In genomic region chr17:40402668-40403067, GRCh38 we compare ENCODE assay signal across 23 cellular contexts. TPM values are rescaled to one million over a fixed set of nuclear protein-coding genes. Genes with fewer than 3 reads are reported as not detected.
DNase-seq lines count a peak whose midpoint lies in the region; ATAC-seq and TF ChIP-seq lines count a peak whose summit lies in the region.
"Had no signal": no experiment of that assay in that cellular context is flagged by ENCODE, and none has a peak within 500 bp of the region (broad histone marks: within the 10 kb centered on the region; RNA-seq: fewer than 3 reads in every experiment).

No MANE protein-coding gene starts in this region.

- BruUV-seq in MCF 10A (replicated peaks; lab: Mats Ljungman, UMichigan), result no TSS peak
- BruUV-seq in IMR-90 (replicated peaks; lab: Mats Ljungman, UMichigan), result no TSS peak

- CTCF ChIA-PET in MCF 10A (lab: Yijun Ruan, JAX) (interaction anchor here (0.8 to 2.5 kb wide), 3 partner anchors 12 to 786 kb away, joined by 3 to 9 read pairs (median 4); no protein-coding TSS in a partner anchor), IMR-90 (lab: Yijun Ruan, JAX) (interaction anchor here (0.9 kb wide), 1 partner anchor 8 kb away, joined by 3 read pairs; no protein-coding TSS in a partner anchor)

- intact Hi-C loops in MCF 10A (cut with micrococcal nuclease) (no loop called here), breast epithelium (cut with DNase I; ENCODE audit: low total_unique reads) (no loop called here), IMR-90 (cut with micrococcal nuclease) (no loop called here)

- dilution Hi-C loops in IMR-90 (cut with HindIII; ENCODE audit: low sequenced_read_pairs, unreplicated experiment), result no loop called here

- no peak overlapping the region for H2BK120ac ChIP-seq in IMR-90 (ENCODE audit: low read depth, low read length)

- no peaks in the 10 kb centered on the region for H3K36me3 ChIP-seq in breast epithelium
- peaks cover 4% of the 10 kb centered on the region; the same call in 1 of the 2 replicates for H3K36me3 ChIP-seq in IMR-90 (ENCODE audit: control insufficient read depth, insufficient read depth, low read length)
- H3K36me3 ChIP-seq: gastrocnemius medialis had no signal

- H2AFZ ChIP-seq in IMR-90 (replicated peaks; ENCODE audit: low read length, poor library complexity), result no peak overlapping the region

- H4K8ac ChIP-seq in IMR-90 (ENCODE audit: low read depth in 2 of 2, low read length in 2 of 2), result peak overlapping the region in 1 of 2 experiments; percentile 67; a peak in 1 of 4 replicates

- H3K9ac ChIP-seq in IMR-90 (ENCODE audit: low read depth, low read length), result no peak overlapping the region

- WGBS in IMR-90 (ENCODE audit: extremely low coverage in 2 of 2, insufficient read length in 1 of 2), 2 experiments, result no CpG with 5 or more reads among the region's 1 CpG

- no peak overlapping the region for H2AK9ac ChIP-seq in IMR-90 (replicated peaks; ENCODE audit: low read depth, low read length, poor library complexity)

- no peak overlapping the region for H3K18ac ChIP-seq in IMR-90 (ENCODE audit: low read depth, low read length)

- H3K9me3 Mint-ChIP-seq in MCF 10A (ENCODE audit: unreplicated experiment) (no peaks in the 10 kb centered on the region), endothelial cell (ENCODE audit: unreplicated experiment) (no peaks in the 10 kb centered on the region)
- no peaks in the 10 kb centered on the region for H3K9me3 Mint-ChIP-seq in central memory CD8-positive, alpha-beta T cell
- H3K9me3 Mint-ChIP-seq: activated T-cell treated with anti-CD3 and anti-CD28 coated beads, Interleukin-2, amount 50 U/mL, for 72 hours had no signal

- no peak overlapping the region for H2AK5ac ChIP-seq in IMR-90 (ENCODE audit: low read depth, low read length)

- TF ChIP-seq CTCF in MCF 10A (IDR thresholded peaks at IDR 0.05; ENCODE audit: unreplicated experiment), result no peak
- no peak for TF ChIP-seq CTCF in breast epithelium (IDR thresholded peaks at IDR 0.05)
- no peak for TF ChIP-seq CTCF in IMR-90 (conservative IDR thresholded peaks at IDR 0.05; ENCODE audit: low read depth, low read length)
- TF ChIP-seq CTCF in retinal pigment epithelial cell (conservative IDR thresholded peaks at IDR 0.05; ENCODE audit: low read depth, low read length), result peak; percentile 1
- no peak for TF ChIP-seq CTCF in endothelial cell (IDR thresholded peaks at IDR 0.05; ENCODE audit: unreplicated experiment)

- H3K4ac ChIP-seq in IMR-90 (ENCODE audit: low read depth, low read length), result no peak overlapping the region

- H3K4me3 Mint-ChIP-seq in MCF 10A (ENCODE audit: unreplicated experiment) (no peak overlapping the region), endothelial cell (ENCODE audit: unreplicated experiment) (no peak overlapping the region)
- peak overlapping the region; percentile 18 for H3K4me3 Mint-ChIP-seq in central memory CD8-positive, alpha-beta T cell
- H3K4me3 Mint-ChIP-seq: activated T-cell treated with anti-CD3 and anti-CD28 coated beads, Interleukin-2, amount 50 U/mL, for 72 hours had no signal

- TF ChIP-seq POLR2A in breast epithelium (IDR thresholded peaks at IDR 0.05) (no peak), IMR-90 (IDR thresholded peaks at IDR 0.05; ENCODE audit: low read depth, low read length) (no peak)

- peak overlapping the region; percentile 33 for H3K27ac Mint-ChIP-seq in MCF 10A (ENCODE audit: low read depth, unreplicated experiment)
- peak overlapping the region; percentile 47 for H3K27ac Mint-ChIP-seq in central memory CD8-positive, alpha-beta T cell (ENCODE audit: low read depth)
- no peak overlapping the region for H3K27ac Mint-ChIP-seq in endothelial cell (ENCODE audit: unreplicated experiment)

- H3K23ac ChIP-seq in IMR-90 (ENCODE audit: low read depth, low read length), result peak overlapping the region; percentile 44; the same call in 1 of the 2 replicates

- no peaks in the 10 kb centered on the region for H3K9me1 ChIP-seq in IMR-90 (ENCODE audit: insufficient read depth, low read length)

- H3K56ac ChIP-seq in IMR-90 (ENCODE audit: extremely low read depth, insufficient read depth, low read length), result no peak overlapping the region

- H3K79me1 ChIP-seq in IMR-90 (ENCODE audit: low read depth in 1 of 2, low read length in 2 of 2), result peaks cover 22 to 29% of the 10 kb centered on the region in 2 experiments

- H3K27me3 ChIP-seq in breast epithelium (no peaks in the 10 kb centered on the region), IMR-90 (ENCODE audit: control insufficient read depth, insufficient read depth, low read length) (no peaks in the 10 kb centered on the region)
- H3K27me3 ChIP-seq: gastrocnemius medialis had no signal

- DNase-seq in MCF 10A (ENCODE audit: unreplicated experiment) (no peak), breast epithelium (ENCODE audit: low spot score in 2 of 2) (no peak), IMR-90 (no peak), retinal pigment epithelial cell (ENCODE audit: low read depth) (no peak), mesenteric fat pad (ENCODE audit: low spot score) (no peak), endothelial cell (ENCODE audit: low spot score) (no peak), NCI-H1930 (lab: John Stamatoyannopoulos, UW) (no peak)
- DNase-seq in central memory CD8-positive, alpha-beta T cell (ENCODE audit: low spot score in 2 of 2), result no peak
- DNase-seq: activated CD4-positive, alpha-beta T cell treated with anti-CD3 and anti-CD28 coated beads, Interleukin-2, amount 50 U/mL, for 4 hours; activated T-cell treated with anti-CD3 and anti-CD28 coated beads, Interleukin-2, amount 50 U/mL, for 72 hours; Calu3; cortex of kidney; gastrocnemius medialis; hypothalamus; NCI-H1417 treated with DMSO at 0.1 percent for 48 hours; NCI-H526 treated with DMSO at 0.1 percent for 48 hours; psoas muscle; small intestine; stimulated activated CD4-positive, alpha-beta T cell treated with anti-CD3 and anti-CD28 coated beads, Interleukin-4, amount 100 ng/mL, for 1 hour; trophoblast cell had no signal

- POLR2A ChIA-PET in MCF 10A (lab: Yijun Ruan, JAX), result interaction anchor here (1.4 to 1.5 kb wide), 2 partner anchors 8 to 12 kb away, joined by 4 to 6 read pairs; no protein-coding TSS in a partner anchor
- POLR2A ChIA-PET in IMR-90 (lab: Charles Lee; ENCODE audit: unreplicated experiment), result no interaction called here

- no peak overlapping the region for H4K91ac ChIP-seq in IMR-90 (ENCODE audit: insufficient read depth, low read depth, low read length)

- in situ Hi-C loops in IMR-90 (cut with MboI; ENCODE audit: low sequenced_read_pairs), result no loop called here

- no peak overlapping the region for H3K14ac ChIP-seq in IMR-90 (replicated peaks; ENCODE audit: low read depth, low read length)

- H3K36me3 Mint-ChIP-seq in MCF 10A (ENCODE audit: insufficient read depth, unreplicated experiment), result peaks cover 29% of the 10 kb centered on the region
- peaks cover 7% of the 10 kb centered on the region for H3K36me3 Mint-ChIP-seq in central memory CD8-positive, alpha-beta T cell (ENCODE audit: insufficient read depth)
- no peaks in the 10 kb centered on the region for H3K36me3 Mint-ChIP-seq in endothelial cell (ENCODE audit: low read depth, unreplicated experiment)

- TF ChIP-seq RAD21 in IMR-90 (IDR thresholded peaks at IDR 0.05; ENCODE audit: low read length), result no peak

- no peaks in the 10 kb centered on the region for H4K20me1 ChIP-seq in IMR-90 (ENCODE audit: insufficient read depth, low read length)

- H3K4me3 ChIP-seq in breast epithelium, result no peak overlapping the region
- H3K4me3 ChIP-seq in IMR-90 (ENCODE audit: insufficient read depth, low read depth, low read length), result no peak overlapping the region
- no peak overlapping the region for H3K4me3 ChIP-seq in retinal pigment epithelial cell (ENCODE audit: low read length)
- H3K4me3 ChIP-seq: gastrocnemius medialis, psoas muscle had no signal

- H3K4me2 ChIP-seq in IMR-90 (ENCODE audit: low read depth, low read length), result peak overlapping the region; percentile 89

- H2BK15ac ChIP-seq in IMR-90 (ENCODE audit: low read depth, low read length), result no peak overlapping the region

- H3K4me1 ChIP-seq in breast epithelium (no peaks in the 10 kb centered on the region), IMR-90 (ENCODE audit: control insufficient read depth, insufficient read depth, low read length) (no peaks in the 10 kb centered on the region)
- H3K4me1 ChIP-seq: gastrocnemius medialis, psoas muscle had no signal

- H3K4me1 Mint-ChIP-seq in MCF 10A (ENCODE audit: insufficient read depth, unreplicated experiment) (peaks cover 6% of the 10 kb centered on the region), endothelial cell (ENCODE audit: unreplicated experiment) (no peaks in the 10 kb centered on the region)
- peaks cover 20% of the 10 kb centered on the region for H3K4me1 Mint-ChIP-seq in central memory CD8-positive, alpha-beta T cell

- H2BK20ac ChIP-seq in IMR-90 (ENCODE audit: low read depth, low read length), result no peak overlapping the region

- H3K27me3 Mint-ChIP-seq in MCF 10A (ENCODE audit: insufficient read depth, unreplicated experiment) (no peaks in the 10 kb centered on the region), endothelial cell (ENCODE audit: unreplicated experiment) (no peaks in the 10 kb centered on the region)
- H3K27me3 Mint-ChIP-seq in central memory CD8-positive, alpha-beta T cell, result no peaks in the 10 kb centered on the region

- no peak for ATAC-seq in IMR-90 (ENCODE audit: low read depth)
- ATAC-seq in central memory CD8-positive, alpha-beta T cell (replicated peaks; ENCODE audit: extremely low read depth, poor library complexity, severe bottlenecking), result peak; percentile 40
- ATAC-seq: gastrocnemius medialis, HCT116, psoas muscle had no signal

- no peak overlapping the region for H3K27ac ChIP-seq in breast epithelium
- peak overlapping the region; percentile 32; the same call in 1 of the 2 replicates for H3K27ac ChIP-seq in IMR-90 (ENCODE audit: insufficient read depth, low read length)
- H3K27ac ChIP-seq: gastrocnemius medialis, psoas muscle, RWPE1 had no signal

- peak overlapping the region; percentile 81; the same call in 1 of the 2 replicates for H4K5ac ChIP-seq in IMR-90 (ENCODE audit: low read depth, low read length)

- H3K9me3 ChIP-seq in breast epithelium (no peaks in the 10 kb centered on the region), IMR-90 (ENCODE audit: control insufficient read depth, insufficient read depth, low read length) (no peaks in the 10 kb centered on the region)
- H3K9me3 ChIP-seq: gastrocnemius medialis, psoas muscle had no signal

- H2BK5ac ChIP-seq in IMR-90 (ENCODE audit: low read depth, low read length, poor library complexity, severe bottlenecking), result no peak overlapping the region

RNA-seq across cellular contexts. Expression of gene TOP2A, which starts 15.0 kb away (rescaled TPM):
- total RNA-seq in MCF 10A (2022), result 100 and 151 TPM in 2 replicates
- 1 to 10 TPM; 2.0 to 6.4 (median 2.5) TPM for total RNA-seq in breast epithelium
- 68.5 and 118 TPM in 2 replicates for total RNA-seq in IMR-90 (2012; rRNA removed)
- polyA plus RNA-seq in IMR-90 (2012; rRNA removed), result 40.2 and 43.4 TPM in 2 replicates
- polyA plus RNA-seq in IMR-90 (2012; cell fraction: cytosol; rRNA removed), result 3.3 and 5.3 TPM in 2 replicates
- 2.7 and 19.5 TPM in 2 replicates for polyA plus RNA-seq in IMR-90 (2012; cell fraction: nucleus; rRNA removed; ENCODE audit: low replicate concordance)
- total RNA-seq in mesenteric fat pad, result 0.48 TPM
- total RNA-seq in endothelial cell (ENCODE audit: unreplicated experiment), result 28.3 TPM

RNA-seq across cellular contexts. Expression of gene GJD3, which starts 38.1 kb away (rescaled TPM):
- total RNA-seq in MCF 10A (2022), result not detected in 2 replicates
- not detected for total RNA-seq in breast epithelium
- not detected in 2 replicates for total RNA-seq in IMR-90 (2012; rRNA removed)
- 0.10 and 0.39 TPM in 2 replicates for polyA plus RNA-seq in IMR-90 (2012; rRNA removed)
- 0.11 and 1.0 TPM in 2 replicates for polyA plus RNA-seq in IMR-90 (2012; cell fraction: cytosol; rRNA removed)
- 0.80 and 0.91 TPM in 2 replicates for polyA plus RNA-seq in IMR-90 (2012; cell fraction: nucleus; rRNA removed; ENCODE audit: low replicate concordance)
- total RNA-seq in mesenteric fat pad, result 0.77 TPM
- total RNA-seq in endothelial cell (ENCODE audit: unreplicated experiment), result 1.1 TPM
- total RNA-seq: activated T-cell treated with anti-CD3 and anti-CD28 coated beads, Interleukin-2, amount 50 U/mL, for 72 hours; lower leg skin had no signal

RNA-seq across cellular contexts. Expression of gene IGFBP4, which starts 40.6 kb away (rescaled TPM):
- total RNA-seq in MCF 10A (2022) (6.5 and 14.4 TPM in 2 replicates), breast epithelium (100 to 1,000 TPM; 191 to 893 (median 278) TPM), IMR-90 (2012; rRNA removed) (257 and 308 TPM in 2 replicates), mesenteric fat pad (1,107 TPM), endothelial cell (ENCODE audit: unreplicated experiment) (1,531 TPM)
- polyA plus RNA-seq in IMR-90 (2012; rRNA removed), result 1,187 TPM in 2 replicates
- 1,397 and 1,707 TPM in 2 replicates for polyA plus RNA-seq in IMR-90 (2012; cell fraction: cytosol; rRNA removed)
- polyA plus RNA-seq in IMR-90 (2012; cell fraction: nucleus; rRNA removed; ENCODE audit: low replicate concordance), result 452 and 510 TPM in 2 replicates

Comparison
In these comparisons a context has a peak if more than half of its experiments do, and no peak if none do; other contexts are left out.
1. RNA of gene IGFBP4, which starts 40.6 kb away (total RNA-seq): 1,531 TPM in endothelial cell (single experiment), 1,107 TPM in mesenteric fat pad (single experiment), 257 to 308 TPM in IMR-90 and 191 to 893 TPM in breast epithelium; 6.5 to 14.4 TPM in MCF 10A; every median in the first group is over 10 times any median in the second.